Comparison of ENCODE assay signal across 24 cellular contexts in the genomic region with DNA sequence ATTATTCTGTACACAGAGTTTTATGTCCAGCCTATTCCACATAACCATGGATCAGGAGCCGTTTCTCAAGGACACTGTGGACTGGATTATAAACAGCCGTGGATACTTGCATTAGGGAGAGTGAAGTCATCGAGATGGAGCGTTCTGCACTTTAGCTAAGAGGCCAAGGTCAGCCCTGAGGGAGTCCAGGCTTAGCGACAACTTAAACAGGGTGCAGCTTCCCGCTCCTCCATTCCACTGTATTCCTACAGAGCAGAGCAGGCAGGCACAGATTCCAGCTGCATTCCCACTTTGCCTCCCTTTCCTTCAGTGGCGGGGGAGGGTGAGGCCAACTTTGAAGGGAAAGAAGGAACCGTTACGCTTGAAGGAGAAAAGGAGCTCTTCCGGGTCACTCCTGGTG.
"Had no signal": no experiment of that assay in that cellular context is flagged by ENCODE, and none has a peak within 500 bp of the region (broad histone marks: within the 10 kb centered on the region; RNA-seq: fewer than 3 reads in every experiment).

No MANE protein-coding gene starts in this region.

- H3K4me1 Mint-ChIP-seq: endodermal cell; memory B cell; naive thymus-derived CD4-positive, alpha-beta T cell; stimulated activated naive CD8-positive, alpha-beta T cell treated with anti-CD3 and anti-CD28 coated beads, Interleukin-15, amount 100 ng/mL, for 72 hours had no signal

- ATAC-seq: foreskin keratinocyte; gastroesophageal sphincter; left colon; naive thymus-derived CD4-positive, alpha-beta T cell; right lobe of liver; stimulated activated naive CD8-positive, alpha-beta T cell treated with anti-CD3 and anti-CD28 coated beads, Interleukin-15, amount 100 ng/mL, for 72 hours had no signal

- H3K27me3 Mint-ChIP-seq: dendritic cell treated with granulocyte-macrophage colony-stimulating factor and Interleukin-4, amounts not matched to agents 40 ng/mL and 50 ng/mL, for 4 days; memory B cell; naive thymus-derived CD4-positive, alpha-beta T cell; progenitor cell of endocrine pancreas; stimulated activated naive CD8-positive, alpha-beta T cell treated with anti-CD3 and anti-CD28 coated beads, Interleukin-15, amount 100 ng/mL, for 72 hours had no signal

- H3K4me3 Mint-ChIP-seq: dendritic cell treated with granulocyte-macrophage colony-stimulating factor and Interleukin-4, amounts not matched to agents 40 ng/mL and 50 ng/mL, for 4 days; endodermal cell; memory B cell; naive thymus-derived CD4-positive, alpha-beta T cell; stimulated activated naive CD8-positive, alpha-beta T cell treated with anti-CD3 and anti-CD28 coated beads, Interleukin-15, amount 100 ng/mL, for 72 hours had no signal

- DNase-seq: colonic mucosa; effector CD8-positive, alpha-beta T cell; endodermal cell; foreskin keratinocyte; heart right ventricle; hippocampal formation; left colon; midbrain; naive thymus-derived CD4-positive, alpha-beta T cell; occipital lobe; right lobe of liver; small intestine; stimulated activated CD4-positive, alpha-beta T cell treated with anti-CD3 and anti-CD28 coated beads, Interleukin-12 subunit alpha, Interleukin-12 subunit beta, amount 100 ng/mL, for 4 hours; stimulated activated CD4-positive, alpha-beta T cell treated with anti-CD3 and anti-CD28 coated beads, Interleukin-1b, Interleukin-23, amount 100 ng/mL, for 48 hours; stimulated activated CD4-positive, alpha-beta T cell treated with anti-CD3 and anti-CD28 coated beads, Interleukin-4, amount 100 ng/mL, for 1 hour; stimulated activated CD8-positive, alpha-beta memory T cell treated with anti-CD3 and anti-CD28 coated beads, Interleukin-4, amount 100 ng/mL, for 48 hours; stimulated activated naive CD4-positive, alpha-beta T cell; stimulated activated naive CD8-positive, alpha-beta T cell treated with anti-CD3 and anti-CD28 coated beads, Interleukin-15, amount 100 ng/mL, for 72 hours; thyroid gland; trophoblast cell had no signal

- H3K27ac Mint-ChIP-seq: dendritic cell treated with granulocyte-macrophage colony-stimulating factor and Interleukin-4, amounts not matched to agents 40 ng/mL and 50 ng/mL, for 4 days; endodermal cell; memory B cell; naive thymus-derived CD4-positive, alpha-beta T cell; progenitor cell of endocrine pancreas; stimulated activated naive CD8-positive, alpha-beta T cell treated with anti-CD3 and anti-CD28 coated beads, Interleukin-15, amount 100 ng/mL, for 72 hours had no signal

- H3K9me3 Mint-ChIP-seq: dendritic cell treated with granulocyte-macrophage colony-stimulating factor and Interleukin-4, amounts not matched to agents 40 ng/mL and 50 ng/mL, for 4 days; memory B cell; stimulated activated naive CD8-positive, alpha-beta T cell treated with anti-CD3 and anti-CD28 coated beads, Interleukin-15, amount 100 ng/mL, for 72 hours had no signal
